In the genomic region with DNA sequence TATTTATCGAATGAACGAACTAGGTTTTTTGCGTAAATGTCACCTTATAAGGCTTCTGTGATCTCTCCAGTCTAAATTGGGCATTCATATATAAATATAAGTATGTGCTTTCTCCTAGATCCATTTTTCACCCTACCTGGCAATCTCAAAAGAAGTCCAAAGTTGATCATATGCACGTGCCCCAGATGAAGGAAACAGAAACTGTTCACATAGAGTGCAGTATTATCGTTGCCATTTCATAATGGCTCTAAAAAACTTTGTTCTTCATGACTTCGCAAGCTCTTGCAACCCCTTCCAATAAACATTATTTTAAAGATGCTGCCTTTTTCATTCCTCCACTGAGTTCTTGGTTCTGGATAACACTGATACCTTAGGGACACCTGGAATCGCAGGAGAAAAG, we compare ENCODE assay signal across 8 cellular contexts. TPM values are rescaled to one million over a fixed set of nuclear protein-coding genes. Genes with fewer than 3 reads are reported as not detected.
DNase-seq lines count a peak whose midpoint lies in the region; ATAC-seq and TF ChIP-seq lines count a peak whose summit lies in the region.

No MANE protein-coding gene starts in this region.

- TF ChIP-seq CTCF in GM12865 (IDR thresholded peaks at IDR 0.05; ENCODE audit: insufficient read depth, low read depth, low read length, missing control alignments): no peak
- no peak for TF ChIP-seq CTCF in VCaP (conservative IDR thresholded peaks at IDR 0.05)
- TF ChIP-seq CTCF in foreskin keratinocyte (conservative IDR thresholded peaks at IDR 0.05): no peak
- no peak for TF ChIP-seq CTCF in retinal pigment epithelial cell (conservative IDR thresholded peaks at IDR 0.05; ENCODE audit: low read depth, low read length)

- H3K27ac ChIP-seq in VCaP (peak overlapping the region; percentile 87), foreskin keratinocyte (peak overlapping the region; percentile 75)

- peaks cover 11% of the 10 kb centered on the region for H3K4me1 ChIP-seq in foreskin keratinocyte

- H3K27me3 ChIP-seq in foreskin keratinocyte: no peaks in the 10 kb centered on the region

- DNase-seq in GM12865 (ENCODE audit: low read depth): no peak
- no peak for DNase-seq in foreskin keratinocyte
- DNase-seq in retinal pigment epithelial cell (ENCODE audit: low read depth): no peak
- no peak for DNase-seq in NCI-H69 (lab: John Stamatoyannopoulos, UW)
- DNase-seq in SKM-1 treated with dmso at 0.1 percent for 144 hours (lab: John Stamatoyannopoulos, UW; ENCODE audit: unreplicated experiment): no peak
- no peak for DNase-seq in dedifferentiated amniotic fluid mesenchymal stem cell (ENCODE audit: extremely low spot score)
- no peak for DNase-seq in NCI-H345 (lab: John Stamatoyannopoulos, UW)

- H3K4me3 ChIP-seq in GM12865 (ENCODE audit: low read depth, low read length) (peak overlapping the region; percentile 77), retinal pigment epithelial cell (ENCODE audit: low read length) (peak overlapping the region; percentile 93)

- ATAC-seq in foreskin keratinocyte: no peak

RNA-seq across cellular contexts. Expression of a gene that starts 0.7 kb away (rescaled TPM):
- total RNA-seq in foreskin keratinocyte: 20.0 and 21.8 TPM in 2 replicates
- polyA plus RNA-seq in foreskin keratinocyte: 19.1 and 20.0 TPM in 2 replicates

RNA-seq across cellular contexts. Expression of a gene that starts 0.8 kb away (rescaled TPM):
- 21.8 and 25.0 TPM in 2 replicates for total RNA-seq in foreskin keratinocyte
- 3.9 and 6.0 TPM in 2 replicates for polyA plus RNA-seq in foreskin keratinocyte
